ENCODE assay signal across 18 cellular contexts in the genomic region with DNA sequence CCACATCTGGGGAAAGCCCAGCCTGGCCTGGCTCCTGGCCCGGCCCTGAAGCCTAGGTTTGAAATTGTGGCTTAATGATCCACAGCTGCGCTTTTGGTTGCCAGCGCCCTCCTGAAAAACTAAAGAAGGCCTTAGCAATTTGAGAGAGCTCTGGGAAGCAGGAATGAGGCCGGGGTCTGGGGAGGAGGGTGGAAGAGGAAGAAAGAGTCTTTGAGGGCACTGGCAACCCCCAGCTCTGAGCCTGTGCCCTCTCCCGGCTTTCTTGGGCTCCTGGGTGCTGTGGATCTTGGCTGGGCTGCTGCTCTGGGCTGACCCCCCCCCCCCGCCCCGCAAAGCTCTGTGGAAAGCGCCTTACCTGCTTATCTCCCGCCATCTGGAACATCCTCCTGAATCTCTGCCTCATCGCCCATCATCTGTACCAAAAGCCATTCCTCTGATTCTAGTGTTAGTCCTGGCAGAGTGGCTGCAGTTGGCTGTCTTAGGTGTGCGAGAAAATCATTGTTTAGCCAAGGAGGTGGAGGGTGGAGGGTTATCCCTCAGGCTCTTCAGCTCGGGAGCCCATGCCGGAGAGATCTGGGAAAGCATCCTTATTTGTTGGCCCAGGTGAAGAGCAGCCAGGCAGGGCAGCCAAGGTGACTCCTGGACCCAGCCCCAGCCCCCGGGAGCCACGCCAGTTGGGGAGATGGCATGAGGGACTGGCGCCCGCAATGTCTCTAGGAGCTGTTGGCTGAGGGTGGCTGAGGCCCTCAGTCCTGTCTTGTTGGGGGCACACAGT.
"Had no signal": no experiment of that assay in that cellular context is flagged by ENCODE, and none has a peak within 500 bp of the region (broad histone marks: within the 10 kb centered on the region; RNA-seq: fewer than 3 reads in every experiment).

No MANE protein-coding gene starts in this region.

- H3K9me3 ChIP-seq: colonic mucosa, gastroesophageal sphincter, heart left ventricle, left ventricle myocardium inferior, psoas muscle, suprapubic skin, transverse colon had no signal

- H3K27ac Mint-ChIP-seq: activated T-helper 2 cell treated with anti-CD3 and anti-CD28 coated beads, Interferon-gamma antibody, Interleukin-2, Interleukin-4, amounts not matched to agents 10 μg/mL and 5 μg/mL and 100 μg/mL, durations not matched to agents 14 hours and 24 hours and 36 hours; nephron progenitor cell had no signal

- H3K4me3 ChIP-seq: colonic mucosa, gastroesophageal sphincter, heart left ventricle, left ventricle myocardium inferior, psoas muscle, suprapubic skin, transverse colon had no signal

- H3K27me3 Mint-ChIP-seq: brain had no signal

- H3K4me1 Mint-ChIP-seq: stimulated activated naive CD8-positive, alpha-beta T cell treated with anti-CD3 and anti-CD28 coated beads, Interleukin-15, amount 100 ng/mL, for 72 hours had no signal

- FAIRE-seq: endometrium had no signal

- DNase-seq: activated CD4-positive, alpha-beta T cell treated with anti-CD3 and anti-CD28 coated beads, Interleukin-2, amount 50 U/mL, for 4 hours; activated naive CD4-positive, alpha-beta T cell treated with Interleukin-2 at 50 U/mL for 16 hours; activated T-cell treated with anti-CD3 and anti-CD28 coated beads, Interleukin-2, amount 50 U/mL, for 1 hour; erythroblast; heart left ventricle; left ventricle myocardium inferior; nephron progenitor cell; psoas muscle; right cardiac atrium; stimulated activated naive CD8-positive, alpha-beta T cell treated with anti-CD3 and anti-CD28 coated beads, Interleukin-15, amount 100 ng/mL, for 72 hours; T-helper 2 cell; transverse colon had no signal

- ATAC-seq: gastroesophageal sphincter; heart left ventricle; psoas muscle; right cardiac atrium; stimulated activated naive CD8-positive, alpha-beta T cell treated with anti-CD3 and anti-CD28 coated beads, Interleukin-15, amount 100 ng/mL, for 72 hours had no signal

- H3K4me3 Mint-ChIP-seq: brain; nephron progenitor cell; stimulated activated naive CD8-positive, alpha-beta T cell treated with anti-CD3 and anti-CD28 coated beads, Interleukin-15, amount 100 ng/mL, for 72 hours had no signal

- H3K36me3 Mint-ChIP-seq: brain had no signal

- H3K36me3 ChIP-seq: colonic mucosa, gastroesophageal sphincter, heart left ventricle, left ventricle myocardium inferior, suprapubic skin, transverse colon had no signal

- H3K4me1 ChIP-seq: colonic mucosa, gastroesophageal sphincter, heart left ventricle, left ventricle myocardium inferior, psoas muscle, suprapubic skin, transverse colon had no signal

- H3K27me3 ChIP-seq: colonic mucosa, heart left ventricle, transverse colon had no signal

- H3K27ac ChIP-seq: colonic mucosa, gastroesophageal sphincter, heart left ventricle, left ventricle myocardium inferior, psoas muscle, suprapubic skin, transverse colon had no signal

- H3K9me3 Mint-ChIP-seq: activated T-helper 2 cell treated with anti-CD3 and anti-CD28 coated beads, Interferon-gamma antibody, Interleukin-2, Interleukin-4, amounts not matched to agents 10 μg/mL and 5 μg/mL and 100 μg/mL, durations not matched to agents 14 hours and 24 hours and 36 hours; brain; nephron progenitor cell; stimulated activated naive CD8-positive, alpha-beta T cell treated with anti-CD3 and anti-CD28 coated beads, Interleukin-15, amount 100 ng/mL, for 72 hours had no signal
